8 cellular contexts compared by ENCODE assay signal in genomic region chr16:89560413-89561194, GRCh38. TPM values are rescaled to one million over a fixed set of nuclear protein-coding genes. Genes with fewer than 3 reads are reported as not detected.
DNase-seq lines count a peak whose midpoint lies in the region; ATAC-seq and TF ChIP-seq lines count a peak whose summit lies in the region.

TSS of gene RPL13 (plus strand) at chr16:89560682. CDS start at chr16:89560960, 278 bp downstream.

- peak within 1 kb of the TSS; percentile 96 for H3K4me3 Mint-ChIP-seq in activated naive CD8-positive, alpha-beta T cell

- H3K36me3 Mint-ChIP-seq in activated naive CD8-positive, alpha-beta T cell, result peaks cover 13% of the 10 kb centered on the region

- H3K4me3 ChIP-seq in GM08714 (ENCODE audit: low read length), result peak within 1 kb of the TSS; percentile 86

- peak within 1 kb of the TSS; percentile 88 for H3K27ac ChIP-seq in temporal lobe (ENCODE audit: low read depth, low read length)

- no peaks in the 10 kb centered on the region for H3K9me3 Mint-ChIP-seq in activated naive CD8-positive, alpha-beta T cell (ENCODE audit: low read depth)

- H3K4me1 Mint-ChIP-seq in activated naive CD8-positive, alpha-beta T cell (ENCODE audit: low read depth), result peaks cover 38% of the 10 kb centered on the region

- H3K27ac Mint-ChIP-seq in activated naive CD8-positive, alpha-beta T cell, result peak within 1 kb of the TSS; percentile 98

- no peaks in the 10 kb centered on the region for H3K27me3 Mint-ChIP-seq in activated naive CD8-positive, alpha-beta T cell

- no peak for TF ChIP-seq CTCF in omental fat pad (IDR thresholded peaks at IDR 0.05)

- DNase-seq in NCI-H1105 treated with DMSO at 0.1 percent for 48 hours (lab: John Stamatoyannopoulos, UW) (peak; percentile 80), SKM-1 treated with dmso at 0.1 percent for 144 hours (lab: John Stamatoyannopoulos, UW; ENCODE audit: unreplicated experiment) (peak; percentile 91), glomerular visceral epithelial cell (ENCODE audit: extremely low spot score) (peak; percentile 93), omental fat pad (ENCODE audit: low spot score) (peak; percentile 74)

- peak; percentile 87 for ATAC-seq in HG02610 (IDR thresholded peaks at IDR 0.05; ENCODE audit: unreplicated experiment)
- peak; percentile 93 for ATAC-seq in omental fat pad (ENCODE audit: low FRiP score)

RNA-seq across cellular contexts. Expression of gene RPL13, which starts in this region (rescaled TPM):
- total RNA-seq in omental fat pad (1,000 to 10,000 TPM; 4,137 to 5,837 (median 4,637) TPM), temporal lobe (989 TPM)

Comparison
In these comparisons a context has a peak if more than half of its experiments do, and no peak if none do; other contexts are left out.
1. Peak in every context shown above with its lines: DNase-seq, ATAC-seq, H3K4me3 ChIP-seq and H3K27ac ChIP-seq.